In genomic region chr22:18010263-18010662, GRCh38 we compare ENCODE assay signal across 26 cellular contexts.
"Had no signal": no experiment of that assay in that cellular context is flagged by ENCODE, and none has a peak within 500 bp of the region (broad histone marks: within the 10 kb centered on the region; RNA-seq: fewer than 3 reads in every experiment).

No MANE protein-coding gene starts in this region.

- H3K27me3 Mint-ChIP-seq: activated T-helper 17 cell treated with anti-CD3 and anti-CD28 coated beads, Interleukin-2, amount 50 U/mL, for 72 hours had no signal

- H2AFZ ChIP-seq: parathyroid adenoma had no signal

- H3K4me1 Mint-ChIP-seq: activated CD4-positive, alpha-beta T cell treated with anti-CD3 and anti-CD28 coated beads for 36 hours; activated T-helper 17 cell treated with anti-CD3 and anti-CD28 coated beads, Interleukin-2, amount 50 U/mL, for 72 hours; WTC11 had no signal

- H3K36me3 ChIP-seq: left lung, right lobe of liver, uterus had no signal

- H3K27me3 ChIP-seq: left lung, right lobe of liver, testis, uterus had no signal

- H3K27ac Mint-ChIP-seq: activated CD4-positive, alpha-beta T cell treated with anti-CD3 and anti-CD28 coated beads for 36 hours; activated naive CD4-positive, alpha-beta T cell treated with anti-CD3 and anti-CD28 coated beads, Interleukin-2, amount 50 U/mL, for 72 hours; activated T-cell treated with anti-CD3 and anti-CD28 coated beads, Interleukin-2, amount 50 U/mL, for 24 hours; activated T-helper 17 cell treated with anti-CD3 and anti-CD28 coated beads, Interleukin-2, amount 50 U/mL, for 72 hours; natural killer cell treated with Interleukin-12 subunit alpha and Interleukin-12 subunit beta and Interleukin-15 and Interleukin-18, amount 100 ng/mL, for 72 hours; WTC11 had no signal

- H3K9me3 Mint-ChIP-seq: activated naive CD4-positive, alpha-beta T cell treated with anti-CD3 and anti-CD28 coated beads, Interleukin-2, amount 50 U/mL, for 72 hours; activated T-cell treated with anti-CD3 and anti-CD28 coated beads, Interleukin-2, amount 50 U/mL, for 24 hours; activated T-helper 17 cell treated with anti-CD3 and anti-CD28 coated beads, Interleukin-2, amount 50 U/mL, for 72 hours; natural killer cell treated with Interleukin-12 subunit alpha and Interleukin-12 subunit beta and Interleukin-15 and Interleukin-18, amount 100 ng/mL, for 72 hours; WTC11 had no signal

- H3K4me3 ChIP-seq: left lung, right lobe of liver, skin epidermis, testis, uterus had no signal

- H3K9me3 ChIP-seq: left lung, right lobe of liver, testis, uterus had no signal

- H3K4me1 ChIP-seq: left lung, parathyroid adenoma, right lobe of liver, uterus had no signal

- H3K27ac ChIP-seq: left lung, parathyroid adenoma, right lobe of liver, skin epidermis, testis, uterus had no signal

- H3K36me3 Mint-ChIP-seq: activated naive CD4-positive, alpha-beta T cell treated with anti-CD3 and anti-CD28 coated beads, Interleukin-2, amount 50 U/mL, for 72 hours; natural killer cell treated with Interleukin-12 subunit alpha and Interleukin-12 subunit beta and Interleukin-15 and Interleukin-18, amount 100 ng/mL, for 72 hours; WTC11 had no signal

- DNase-seq: activated CD4-positive, alpha-beta T cell treated with anti-CD3 and anti-CD28 coated beads for 36 hours; activated CD4-positive, alpha-beta T cell treated with anti-CD3 and anti-CD28 coated beads, Interleukin-2, amount 50 U/mL, for 4 hours; activated CD8-positive, alpha-beta memory T cell treated with anti-CD3 and anti-CD28 coated beads for 24 hours; activated CD8-positive, alpha-beta memory T cell treated with anti-CD3 and anti-CD28 coated beads, Interleukin-2, amount 50 U/mL, for 4 hours; activated T-cell treated with anti-CD3 and anti-CD28 coated beads, Interleukin-2, amount 50 U/mL, for 24 hours; aorta; effector CD4-positive, alpha-beta T cell; erythroblast; foreskin fibroblast; kidney; left lung; mammary epithelial cell; midbrain; right lobe of liver; stimulated activated CD4-positive, alpha-beta T cell treated with anti-CD3 and anti-CD28 coated beads, Interleukin-2, amount 100 ng/mL, for 24 hours; stimulated activated naive CD4-positive, alpha-beta T cell; T-helper 9 cell; testis; trophoblast cell; uterus had no signal

- H3K4me3 Mint-ChIP-seq: activated CD4-positive, alpha-beta T cell treated with anti-CD3 and anti-CD28 coated beads for 36 hours; activated T-cell treated with anti-CD3 and anti-CD28 coated beads, Interleukin-2, amount 50 U/mL, for 24 hours; activated T-helper 17 cell treated with anti-CD3 and anti-CD28 coated beads, Interleukin-2, amount 50 U/mL, for 72 hours; natural killer cell treated with Interleukin-12 subunit alpha and Interleukin-12 subunit beta and Interleukin-15 and Interleukin-18, amount 100 ng/mL, for 72 hours; WTC11 had no signal

- H3K79me2 ChIP-seq: parathyroid adenoma had no signal

- ATAC-seq: activated CD4-positive, alpha-beta T cell treated with anti-CD3 and anti-CD28 coated beads for 36 hours; activated naive CD4-positive, alpha-beta T cell treated with anti-CD3 and anti-CD28 coated beads, Interleukin-2, amount 50 U/mL, for 72 hours; activated T-helper 17 cell treated with anti-CD3 and anti-CD28 coated beads, Interleukin-2, amount 50 U/mL, for 72 hours; left lung; natural killer cell treated with Interleukin-12 subunit alpha and Interleukin-12 subunit beta and Interleukin-15 and Interleukin-18, amount 100 ng/mL, for 72 hours; right lobe of liver; WTC11 had no signal

- H3K9ac ChIP-seq: parathyroid adenoma had no signal
